In genomic region chr9:591292-591691, GRCh38 we compare ENCODE assay signal across 19 cellular contexts.
DNase-seq lines count a peak whose midpoint lies in the region; ATAC-seq, FAIRE-seq and TF ChIP-seq lines count a peak whose summit lies in the region.
"Had no signal": no experiment of that assay in that cellular context is flagged by ENCODE, and none has a peak within 500 bp of the region (broad histone marks: within the 10 kb centered on the region; RNA-seq: fewer than 3 reads in every experiment).

No MANE protein-coding gene starts in this region.

- H3K9ac ChIP-seq in endothelial cell of umbilical vein (replicated peaks; ENCODE audit: extremely low read depth, insufficient read depth, low read length): no peak overlapping the region
- H3K9ac ChIP-seq: GM23248 had no signal

- no peak overlapping the region for H3K27ac ChIP-seq in endothelial cell of umbilical vein (ENCODE audit: insufficient read depth, low read depth, low read length)
- H3K27ac ChIP-seq: adrenal gland, GM23248, vagina had no signal

- H3K27me3 ChIP-seq in endothelial cell of umbilical vein (ENCODE audit: control insufficient read depth in 2 of 2, insufficient read depth in 2 of 2, low read length in 2 of 2): peaks cover 2 to 3% of the 10 kb centered on the region in 2 experiments
- H3K27me3 ChIP-seq: adrenal gland, vagina had no signal

- peak; percentile 95 for ATAC-seq in left colon
- ATAC-seq in activated naive CD8-positive, alpha-beta T cell treated with anti-CD3 and anti-CD28 coated beads, Interleukin-2, amount 50 U/mL, for 24 hours: no peak
- ATAC-seq in GM18867 (IDR thresholded peaks at IDR 0.05; ENCODE audit: unreplicated experiment): no peak
- ATAC-seq: activated T-cell treated with anti-CD3 and anti-CD28 coated beads, Interleukin-2, amount 50 U/mL, for 4 hours; T-helper 17 cell had no signal

- H3K27ac Mint-ChIP-seq in type B pancreatic cell: no peak overlapping the region
- H3K27ac Mint-ChIP-seq in activated naive CD8-positive, alpha-beta T cell treated with anti-CD3 and anti-CD28 coated beads, Interleukin-2, amount 50 U/mL, for 24 hours: no peak overlapping the region
- H3K27ac Mint-ChIP-seq: T-helper 17 cell had no signal

- DNase-seq in NCI-H226 (peak; percentile 91), endothelial cell of umbilical vein (ENCODE audit: low read depth, low spot score) (peak; percentile 51), left colon (peak; percentile 54 to 81), type B pancreatic cell (ENCODE audit: extremely low spot score, unreplicated experiment) (no peak), iPS-NIHi7 (ENCODE audit: extremely low spot score) (no peak)
- DNase-seq in activated naive CD8-positive, alpha-beta T cell treated with anti-CD3 and anti-CD28 coated beads, Interleukin-2, amount 50 U/mL, for 24 hours: no peak
- DNase-seq: activated CD4-positive, alpha-beta T cell treated with anti-CD3 and anti-CD28 coated beads for 48 hours; activated T-cell treated with anti-CD3 and anti-CD28 coated beads, Interleukin-2, amount 50 U/mL, for 4 hours; cortex of kidney; GM23248; NCI-H1417 treated with DMSO at 0.1 percent for 48 hours; NCI-H524; posterior cingulate gyrus; stimulated activated CD4-positive, alpha-beta T cell treated with anti-CD3 and anti-CD28 coated beads, Interleukin-2, amount 100 ng/mL, for 24 hours; T-helper 17 cell had no signal

- H3K27me3 Mint-ChIP-seq in type B pancreatic cell: no peaks in the 10 kb centered on the region
- H3K27me3 Mint-ChIP-seq in activated naive CD8-positive, alpha-beta T cell treated with anti-CD3 and anti-CD28 coated beads, Interleukin-2, amount 50 U/mL, for 24 hours: peaks cover 2% of the 10 kb centered on the region

- no peak overlapping the region for H3K4me3 ChIP-seq in endothelial cell of umbilical vein (replicated peaks in 1 of 3; ENCODE audit: insufficient read depth in 1 of 3, low read depth in 1 of 3, low read length in 3 of 3)
- H3K4me3 ChIP-seq: adrenal gland, GM23248, vagina had no signal

- no peaks in the 10 kb centered on the region for H3K9me3 ChIP-seq in endothelial cell of umbilical vein (replicated peaks; ENCODE audit: control insufficient read depth, insufficient read depth, low read length)
- H3K9me3 ChIP-seq: adrenal gland, vagina had no signal

- no peak for FAIRE-seq in endothelial cell of umbilical vein (lab: Jason Lieb, UNC)
- FAIRE-seq: G401.6 had no signal

- TF ChIP-seq CTCF in endothelial cell of umbilical vein (IDR thresholded peaks at IDR 0.05; ENCODE audit: extremely low read depth in 1 of 2, insufficient read depth in 1 of 2, low read depth in 1 of 2, low read length in 2 of 2): no peak
- no peak for TF ChIP-seq CTCF in type B pancreatic cell (conservative IDR thresholded peaks at IDR 0.05)

- POLR2A ChIA-PET in endothelial cell of umbilical vein (lab: Charles Lee): no interaction called here

- TF ChIP-seq POLR2A in endothelial cell of umbilical vein (IDR thresholded peaks at IDR 0.05; ENCODE audit: low read depth, low read length): no peak

- H3K4me1 ChIP-seq in endothelial cell of umbilical vein (ENCODE audit: control insufficient read depth, extremely low read depth, insufficient read depth, low read length): peaks cover 7% of the 10 kb centered on the region

- dilution Hi-C loops in endothelial cell of umbilical vein (cut with MboI; ENCODE audit: extremely low pct_ligation_motif_present, low sequenced_read_pairs): no loop called here

- H3K9me1 ChIP-seq in endothelial cell of umbilical vein (replicated peaks; ENCODE audit: control insufficient read depth, extremely low read depth, insufficient read depth, low read length): no peaks in the 10 kb centered on the region

- no peaks in the 10 kb centered on the region for H3K36me3 ChIP-seq in endothelial cell of umbilical vein (ENCODE audit: control insufficient read depth in 2 of 2, extremely low read depth in 1 of 2, insufficient read depth in 2 of 2, low read length in 2 of 2)
- H3K36me3 ChIP-seq: adrenal gland, vagina had no signal

- BruUV-seq in endothelial cell of umbilical vein (replicated peaks; lab: Mats Ljungman, UMichigan): no TSS peak

- H3K4me1 Mint-ChIP-seq in type B pancreatic cell (ENCODE audit: unreplicated experiment): peaks cover 32% of the 10 kb centered on the region
- H3K4me1 Mint-ChIP-seq in activated naive CD8-positive, alpha-beta T cell treated with anti-CD3 and anti-CD28 coated beads, Interleukin-2, amount 50 U/mL, for 24 hours: peaks cover 5% of the 10 kb centered on the region

- H3K36me3 Mint-ChIP-seq in type B pancreatic cell: peaks cover 4% of the 10 kb centered on the region
- no peaks in the 10 kb centered on the region for H3K36me3 Mint-ChIP-seq in activated naive CD8-positive, alpha-beta T cell treated with anti-CD3 and anti-CD28 coated beads, Interleukin-2, amount 50 U/mL, for 24 hours (ENCODE audit: low read depth)

- no peaks in the 10 kb centered on the region for H3K79me2 ChIP-seq in endothelial cell of umbilical vein (ENCODE audit: control insufficient read depth, insufficient read depth, low read length)

- CTCF ChIA-PET in endothelial cell of umbilical vein (lab: Charles Lee): no interaction called here

- H3K4me2 ChIP-seq in endothelial cell of umbilical vein (ENCODE audit: insufficient read depth, low read length): no peak overlapping the region

- H3K4me3 Mint-ChIP-seq in type B pancreatic cell: peak overlapping the region; percentile 2
- no peak overlapping the region for H3K4me3 Mint-ChIP-seq in activated naive CD8-positive, alpha-beta T cell treated with anti-CD3 and anti-CD28 coated beads, Interleukin-2, amount 50 U/mL, for 24 hours
- H3K4me3 Mint-ChIP-seq: activated T-cell treated with anti-CD3 and anti-CD28 coated beads, Interleukin-2, amount 50 U/mL, for 4 hours; T-helper 17 cell had no signal

- no peak overlapping the region for H2AFZ ChIP-seq in endothelial cell of umbilical vein (ENCODE audit: low read depth, low read length)
- H2AFZ ChIP-seq: GM23248 had no signal

- no peaks in the 10 kb centered on the region for H3K9me3 Mint-ChIP-seq in type B pancreatic cell
- no peaks in the 10 kb centered on the region for H3K9me3 Mint-ChIP-seq in activated naive CD8-positive, alpha-beta T cell treated with anti-CD3 and anti-CD28 coated beads, Interleukin-2, amount 50 U/mL, for 24 hours
- H3K9me3 Mint-ChIP-seq: activated T-cell treated with anti-CD3 and anti-CD28 coated beads, Interleukin-2, amount 50 U/mL, for 4 hours had no signal

- no peaks in the 10 kb centered on the region for H4K20me1 ChIP-seq in endothelial cell of umbilical vein (replicated peaks; ENCODE audit: control insufficient read depth, extremely low read depth, insufficient read depth, low read length)

- intact Hi-C loops in endothelial cell of umbilical vein (cut with micrococcal nuclease): loop anchor here (5.0 kb wide), 1 partner anchor 204 kb away; no protein-coding TSS in a partner anchor
- intact Hi-C loops in left colon (cut with DNase I, micrococcal nuclease): no loop called here

TF ChIP-seq in endothelial cell of umbilical vein, 7 proteins besides CTCF, POLR2A, EP300 and RAD21:
- TF ChIP-seq MAX (IDR thresholded peaks at IDR 0.05; ENCODE audit: insufficient read depth, insufficient read length) (no peak), MYC (IDR thresholded peaks at IDR 0.05; ENCODE audit: low read depth, low read length) (no peak), POLR2AphosphoS5 (IDR thresholded peaks at IDR 0.05; ENCODE audit: insufficient read depth, low read depth, low read length) (no peak), EZH2 (IDR thresholded peaks at IDR 0.05; ENCODE audit: borderline replicate concordance, low read depth, low read length, severe bottlenecking) (no peak), JUN (IDR thresholded peaks at IDR 0.05; ENCODE audit: borderline replicate concordance, insufficient read depth, insufficient read length, low read depth) (no peak), GATA2 (IDR thresholded peaks at IDR 0.05; ENCODE audit: insufficient read depth, insufficient read length, low read depth, low read length) (no peak), FOS (IDR thresholded peaks at IDR 0.05; ENCODE audit: borderline replicate concordance, insufficient read depth, low read length) (no peak)

Comparison
In these comparisons a context has a peak if more than half of its experiments do, and no peak if none do; other contexts are left out.
1. DNase-seq: peak in NCI-H226 (single experiment), endothelial cell of umbilical vein (single experiment) and left colon (2 of 2); none in type B pancreatic cell (single experiment), activated naive CD8-positive, alpha-beta T cell treated with anti-CD3 and anti-CD28 coated beads, Interleukin-2, amount 50 U/mL, for 24 hours (single experiment) and iPS-NIHi7 (single experiment).